ENCODE assay signal across 14 cellular contexts in genomic region chr11:17986711-17987220, GRCh38. TPM values are rescaled to one million over a fixed set of nuclear protein-coding genes. Genes with fewer than 3 reads are reported as not detected.
A peak's percentile ranks its signal among the peaks of the same experiment; 100 is the strongest.
DNase-seq lines count a peak whose midpoint lies in the region; ATAC-seq and TF ChIP-seq lines count a peak whose summit lies in the region.
"Had no signal": no experiment of that assay in that cellular context is flagged by ENCODE, and none has a peak within 500 bp of the region (broad histone marks: within the 10 kb centered on the region; RNA-seq: fewer than 3 reads in every experiment).

No MANE protein-coding gene starts in this region.

- dilution Hi-C loops in mammary epithelial cell (cut with HindIII; ENCODE audit: low sequenced_read_pairs) = loop anchor here (5.0 kb wide), 1 partner anchor 61 kb away; the partner anchor contains the start of gene TPH1

- peak in 3 of 4 donors; percentile 43 to 51 (median 50) for ATAC-seq in right lobe of liver
- no peak for ATAC-seq in aorta (ENCODE audit: low FRiP score)
- no peak for ATAC-seq in GM21381 (IDR thresholded peaks at IDR 0.05; ENCODE audit: unreplicated experiment)

- in situ Hi-C loops in mammary epithelial cell (cut with MboI; ENCODE audit: low sequenced_read_pairs in 2 of 2) = no loop called here

- peak overlapping the region; percentile 53 for H3K27ac ChIP-seq in mammary epithelial cell (ENCODE audit: insufficient read depth, low read depth, low read length)
- H3K27ac ChIP-seq in right lobe of liver = no peak overlapping the region
- H3K27ac ChIP-seq in aorta (ENCODE audit: low read depth in 1 of 2, low read length in 2 of 2) = peak overlapping the region; percentile 28 to 83
- H3K27ac ChIP-seq: colonic mucosa, SJCRH30 had no signal

- no peak overlapping the region for H3K4me3 ChIP-seq in mammary epithelial cell (replicated peaks in 1 of 3; ENCODE audit: insufficient read depth in 1 of 3, low read depth in 2 of 3, low read length in 3 of 3)
- H3K4me3 ChIP-seq in right lobe of liver = no peak overlapping the region
- H3K4me3 ChIP-seq in aorta (ENCODE audit: low read length in 2 of 2) = no peak overlapping the region
- H3K4me3 ChIP-seq: colonic mucosa, SJCRH30, stomach had no signal

- intact Hi-C loops in mammary epithelial cell (cut with micrococcal nuclease) (no loop called here), right lobe of liver (cut with DNase I) (loop anchor here in 1 of 2 donors (5.0 to 10.0 kb wide), 2 partner anchors 229 to 382 kb away; no protein-coding TSS in a partner anchor), aorta (cut with DNase I) (no loop called here)

- H3K79me2 ChIP-seq in mammary epithelial cell (ENCODE audit: insufficient read depth, low read length) = no peaks in the 10 kb centered on the region

- H3K9ac ChIP-seq in mammary epithelial cell (ENCODE audit: insufficient read depth, low read length) = no peak overlapping the region

- CTCF ChIA-PET in mammary epithelial cell (lab: Charles Lee; ENCODE audit: low non-redundant PET) = interaction anchor here (1.2 kb wide), 1 partner anchor 256 kb away, joined by 5 read pairs; no protein-coding TSS in a partner anchor

- no peak for TF ChIP-seq POLR2A in right lobe of liver (IDR thresholded peaks at IDR 0.05)

- no peak overlapping the region for H3K4me2 ChIP-seq in mammary epithelial cell (ENCODE audit: insufficient read depth, low read depth, low read length)

- peaks cover 23% of the 10 kb centered on the region for H3K4me1 ChIP-seq in mammary epithelial cell (ENCODE audit: insufficient read depth, low read length)
- H3K4me1 ChIP-seq in right lobe of liver = peaks cover 0 to 7% (median 0%) of the 10 kb centered on the region in 4 donors
- peaks cover 4 to 11% of the 10 kb centered on the region in 2 donors for H3K4me1 ChIP-seq in aorta (ENCODE audit: control insufficient read depth in 1 of 2, insufficient read depth in 2 of 2, low read length in 2 of 2)
- H3K4me1 ChIP-seq: colonic mucosa, SJCRH30 had no signal

- H3K27me3 ChIP-seq in mammary epithelial cell (ENCODE audit: insufficient read depth, low read length) (no peaks in the 10 kb centered on the region), right lobe of liver (no peaks in the 10 kb centered on the region), aorta (ENCODE audit: control insufficient read depth in 1 of 2, insufficient read depth in 2 of 2, low read length in 1 of 2) (no peaks in the 10 kb centered on the region)
- H3K27me3 ChIP-seq: colonic mucosa, SJCRH30, stomach had no signal

- DNase-seq in DMS53 (lab: John Stamatoyannopoulos, UW) = peak; percentile 34
- no peak for DNase-seq in DMS53 treated with DMSO at 0.1 percent for 48 hours (lab: John Stamatoyannopoulos, UW; ENCODE audit: unreplicated experiment)
- DNase-seq in mammary epithelial cell = no peak
- DNase-seq in right lobe of liver = no peak
- DNase-seq in aorta = no peak
- DNase-seq in OCI-M2 (lab: John Stamatoyannopoulos, UW; ENCODE audit: unreplicated experiment) = no peak
- DNase-seq in EL = no peak
- DNase-seq: 8988T; activated naive CD4-positive, alpha-beta T cell treated with Interleukin-2 at 50 U/mL for 16 hours; colonic mucosa; NCI-H2107; stomach had no signal

- H2AFZ ChIP-seq in mammary epithelial cell (ENCODE audit: low read depth, low read length) = no peak overlapping the region

- TF ChIP-seq CTCF in mammary epithelial cell (conservative IDR thresholded peaks at IDR 0.05 in 1 of 2, IDR thresholded peaks at IDR 0.05 in 1 of 2; ENCODE audit: extremely low read depth in 1 of 2, insufficient read depth in 1 of 2, low read depth in 1 of 2, low read length in 2 of 2) = peak; percentile 27 to 31
- TF ChIP-seq CTCF in right lobe of liver (IDR thresholded peaks at IDR 0.05) = peak in 2 of 4 donors; percentile 7 to 29

- H3K9me3 ChIP-seq in mammary epithelial cell (replicated peaks; ENCODE audit: insufficient read depth, low read length) (no peaks in the 10 kb centered on the region), right lobe of liver (no peaks in the 10 kb centered on the region), aorta (ENCODE audit: control insufficient read depth, low read length) (no peaks in the 10 kb centered on the region)
- H3K9me3 ChIP-seq: colonic mucosa, SJCRH30, stomach had no signal

- 94% methylated on average over 1 of the region's 1 CpG for WGBS in mammary epithelial cell (ENCODE audit: low coverage, missing lambda C conversion rate)
- WGBS in right lobe of liver (ENCODE audit: insufficient coverage, low coverage, low lambda C conversion rate, missing lambda C conversion rate) = 38% methylated on average over 1 of the region's 1 CpG
- 91 to 94% methylated on average over 1 of the region's 1 CpG for WGBS in aorta, 2 donors

- no peaks in the 10 kb centered on the region for H4K20me1 ChIP-seq in mammary epithelial cell (ENCODE audit: insufficient read depth, low read length)

- H3K36me3 ChIP-seq in mammary epithelial cell (ENCODE audit: insufficient read depth, low read length) (no peaks in the 10 kb centered on the region), right lobe of liver (no peaks in the 10 kb centered on the region), aorta (ENCODE audit: control insufficient read depth in 1 of 2, insufficient read depth in 2 of 2, low read length in 1 of 2) (peaks cover 2 to 10% of the 10 kb centered on the region in 2 donors)
- H3K36me3 ChIP-seq: colonic mucosa, SJCRH30 had no signal

- no TSS peak for BruUV-seq in mammary epithelial cell (replicated peaks; lab: Mats Ljungman, UMichigan)

RNA-seq across cellular contexts. Expression of gene SERGEF, which starts 26.1 kb away (rescaled TPM):
- total RNA-seq in mammary epithelial cell (10 to 100 TPM; 23.3 to 30.8 TPM), right lobe of liver (10 to 100 TPM in 4 of 6 experiments, 1 to 10 TPM in 2; 8.4 to 19.5 (median 15.8) TPM), aorta (10 to 100 TPM; 43.1 to 48.3 TPM)
- polyA plus RNA-seq in mammary epithelial cell (23.0 TPM), aorta (100 to 1,000 TPM in 1 of 2 donors, 10 to 100 TPM in 1; 97.3 to 137 TPM)
- polyA minus RNA-seq in mammary epithelial cell = 64.5 TPM

RNA-seq across cellular contexts. Expression of gene TPH1, which starts 59.3 kb away (rescaled TPM):
- total RNA-seq in mammary epithelial cell (under 1 TPM; 0.17 to 0.24 TPM), right lobe of liver (under 1 TPM in 5 of 6 experiments, not detected in 1; 0.07 to 0.25 (median 0.12) TPM), aorta (10 to 100 TPM; 14.9 to 20.0 TPM)
- polyA plus RNA-seq in mammary epithelial cell (0.26 TPM), aorta (10 to 100 TPM in 1 of 2 donors, 1 to 10 TPM in 1; 5.2 to 22.7 TPM)
- polyA minus RNA-seq in mammary epithelial cell = not detected

Comparison
In these comparisons a context has a peak if more than half of its experiments do, and no peak if none do; other contexts are left out.
1. H3K27ac ChIP-seq: peak in mammary epithelial cell (single experiment) and aorta (2 of 2); none in right lobe of liver (0 of 3).
2. ATAC-seq: peak in right lobe of liver (3 of 4); none in aorta (single experiment) and GM21381 (single experiment).
3. RNA of gene TPH1, which starts 59.3 kb away (total RNA-seq): 14.9 to 20.0 TPM in aorta; 0.17 to 0.24 TPM in mammary epithelial cell and 0.07 to 0.25 TPM in right lobe of liver; every median in the first group is over 10 times any median in the second.